ENCODE assay signal across 1 cellular context in the genomic region with DNA sequence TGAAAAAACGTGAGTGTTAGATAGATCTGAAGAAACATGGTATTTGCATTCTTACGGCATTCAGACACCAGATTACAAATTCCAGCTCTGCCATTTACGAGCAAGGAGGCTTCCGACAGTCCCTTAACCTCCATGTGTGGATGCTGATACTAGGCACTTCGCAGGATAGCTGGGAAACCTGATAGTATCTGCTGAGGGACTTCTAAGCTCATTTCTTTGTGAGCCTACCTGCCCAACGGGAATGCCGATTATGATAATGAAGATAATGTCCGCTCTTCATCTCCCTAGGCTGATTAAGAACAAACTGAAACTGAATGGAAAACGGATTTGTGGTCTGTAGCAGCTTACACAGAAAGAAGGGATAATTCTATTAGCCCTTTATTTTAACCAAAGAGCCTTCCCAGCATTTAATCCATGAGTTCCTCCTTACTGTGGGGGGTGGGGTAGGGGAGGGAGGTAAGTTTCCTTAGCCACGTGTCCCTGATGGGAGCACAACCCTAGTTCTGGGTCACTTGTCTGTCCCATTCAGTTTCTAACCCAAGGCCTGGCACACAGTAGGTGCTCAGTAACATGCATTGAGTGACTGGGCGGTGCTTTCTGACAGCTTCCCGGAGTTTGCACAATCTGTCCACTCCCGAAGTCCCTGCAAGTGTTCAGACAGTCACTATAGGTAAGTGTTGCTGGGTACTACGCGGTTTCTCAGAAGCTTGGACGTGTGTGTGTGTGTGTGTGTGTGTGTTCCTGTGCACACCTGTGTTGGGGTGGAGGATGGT.
TF ChIP-seq lines count a peak whose summit lies in the region.

No MANE protein-coding gene starts in this region.

TF ChIP-seq in endothelial cell of umbilical vein, 7 proteins besides CTCF, POLR2A, EP300 and RAD21:
- TF ChIP-seq, protein P1, sequence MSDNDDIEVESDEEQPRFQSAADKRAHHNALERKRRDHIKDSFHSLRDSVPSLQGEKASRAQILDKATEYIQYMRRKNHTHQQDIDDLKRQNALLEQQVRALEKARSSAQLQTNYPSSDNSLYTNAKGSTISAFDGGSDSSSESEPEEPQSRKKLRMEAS (IDR thresholded peaks at IDR 0.05; ENCODE audit: insufficient read depth, insufficient read length), result no peak
- peak; percentile 23 for TF ChIP-seq EZH2 (IDR thresholded peaks at IDR 0.05; ENCODE audit: borderline replicate concordance, low read depth, low read length, severe bottlenecking)
TF ChIP-seq in endothelial cell of umbilical vein: peak in this region for 1.
